Comparison of ENCODE assay signal across 8 cellular contexts in genomic region chr17:45135978-45136791, GRCh38. TPM values are rescaled to one million over a fixed set of nuclear protein-coding genes. Genes with fewer than 3 reads are reported as not detected.
A peak's percentile ranks its signal among the peaks of the same experiment; 100 is the strongest.
DNase-seq lines count a peak whose midpoint lies in the region; ATAC-seq, FAIRE-seq and TF ChIP-seq lines count a peak whose summit lies in the region.

No MANE protein-coding gene starts in this region.

- H3K36me3 ChIP-seq in astrocyte (ENCODE audit: insufficient read depth, low read length) = no peaks in the 10 kb centered on the region
- peaks cover 2 to 5% of the 10 kb centered on the region in 2 experiments; a peak in 4 of 5 replicates for H3K36me3 ChIP-seq in HepG2 (replicated peaks in 1 of 2; ENCODE audit: control insufficient read depth in 1 of 2, insufficient read depth in 2 of 2, low read length in 2 of 2)
- no peaks in the 10 kb centered on the region for H3K36me3 ChIP-seq in thymus (ENCODE audit: control insufficient read depth, insufficient read depth)

- H3K9me3 Mint-ChIP-seq in activated CD4-positive, alpha-beta T cell treated with anti-CD3 and anti-CD28 coated beads for 36 hours (ENCODE audit: low read depth) = no peaks in the 10 kb centered on the region
- no peaks in the 10 kb centered on the region for H3K9me3 Mint-ChIP-seq in astrocyte (ENCODE audit: unreplicated experiment)

- H3K4me1 ChIP-seq in astrocyte (ENCODE audit: insufficient read depth, low read length) (peaks cover 12% of the 10 kb centered on the region), HepG2 (ENCODE audit: insufficient read depth, low read length) (peaks cover 35% of the 10 kb centered on the region), thymus (ENCODE audit: control insufficient read depth, insufficient read depth, low read length) (peaks cover 10% of the 10 kb centered on the region)

- H3K27me3 Mint-ChIP-seq in activated CD4-positive, alpha-beta T cell treated with anti-CD3 and anti-CD28 coated beads for 36 hours = no peaks in the 10 kb centered on the region
- H3K27me3 Mint-ChIP-seq in astrocyte (ENCODE audit: low read depth, unreplicated experiment) = no peaks in the 10 kb centered on the region

- H2AFZ ChIP-seq in astrocyte (ENCODE audit: low read depth, low read length) = peak overlapping the region; percentile 68
- H2AFZ ChIP-seq in HepG2 (ENCODE audit: low read length) = no peak overlapping the region

- TF ChIP-seq RAD21 in HepG2 (CRISPR knock-in tag; IDR thresholded peaks at IDR 0.05) = no peak

- no peaks in the 10 kb centered on the region for H3K27me3 ChIP-seq in astrocyte (ENCODE audit: insufficient read depth, low read length)
- H3K27me3 ChIP-seq in HepG2 (ENCODE audit: control insufficient read depth in 1 of 2, insufficient read depth in 2 of 2, low read length in 2 of 2) = no peaks in the 10 kb centered on the region
- peaks cover 6% of the 10 kb centered on the region for H3K27me3 ChIP-seq in thymus (ENCODE audit: control insufficient read depth, insufficient read depth)

- BruUV-seq in HepG2 (replicated peaks; lab: Mats Ljungman, UMichigan) = TSS peak; percentile 69

- FAIRE-seq in astrocyte (lab: Jason Lieb, UNC) (no peak), HepG2 (lab: Jason Lieb, UNC) (no peak)

- H3K27ac ChIP-seq in astrocyte (ENCODE audit: low read depth, low read length) (peak overlapping the region; percentile 7), HepG2 (ENCODE audit: extremely low read length, insufficient read depth, low read length) (peak overlapping the region; percentile 64), thymus (ENCODE audit: low read depth) (peak overlapping the region; percentile 60)

- H3K4me2 ChIP-seq in astrocyte (ENCODE audit: low read length) = peak overlapping the region; percentile 86
- H3K4me2 ChIP-seq in HepG2 (ENCODE audit: low read depth, low read length) = peak overlapping the region; percentile 100

- in situ Hi-C loops in HepG2 (cut with HindIII; ENCODE audit: extremely low pct_ligation_motif_present, low pct_unique_long_range_greater_than_20kb) = loop anchor here (10.0 kb wide), 1 partner anchor 239 kb away; no protein-coding TSS in a partner anchor

- no peak for TF ChIP-seq POLR2A in HepG2 (IDR thresholded peaks at IDR 0.05; ENCODE audit: insufficient read depth in 1 of 2, low read depth in 2 of 2, low read length in 2 of 2)

- CTCF ChIA-PET in activated CD4-positive, alpha-beta T cell treated with anti-CD3 and anti-CD28 coated beads for 36 hours (lab: Charles Lee) = interaction anchor here (0.5 to 7.0 kb wide), 63 partner anchors 9 to 358 kb away, joined by 3 to 222 read pairs (median 4); partner anchors contain the start of genes DCAKD, FMNL1, HEXIM1 and HEXIM2
- CTCF ChIA-PET in HepG2 (lab: Yijun Ruan, JAX; ENCODE audit: low intra/inter-chr PET ratio, low total read pairs) = interaction anchor here (0.7 to 4.9 kb wide), 23 partner anchors 12 to 217 kb away, joined by 3 to 303 read pairs (median 7); partner anchors contain the start of genes HEXIM1 and HEXIM2

- H3K36me3 Mint-ChIP-seq in activated CD4-positive, alpha-beta T cell treated with anti-CD3 and anti-CD28 coated beads for 36 hours (ENCODE audit: low read depth) = no peaks in the 10 kb centered on the region
- H3K36me3 Mint-ChIP-seq in astrocyte (ENCODE audit: low read depth, unreplicated experiment) = peaks cover 2% of the 10 kb centered on the region

- H3K9ac ChIP-seq in astrocyte (ENCODE audit: low read length) (peak overlapping the region; percentile 63), HepG2 (ENCODE audit: insufficient read depth, low read depth, low read length) (peak overlapping the region; percentile 84)

- peak overlapping the region; percentile 82 for H3K4me3 Mint-ChIP-seq in activated CD4-positive, alpha-beta T cell treated with anti-CD3 and anti-CD28 coated beads for 36 hours
- peak overlapping the region; percentile 81 for H3K4me3 Mint-ChIP-seq in astrocyte (ENCODE audit: unreplicated experiment)

- WGBS in HepG2 (ENCODE audit: low lambda C conversion rate) = 53% methylated on average over 14 of the region's 21 CpGs
- WGBS in thymus = 77% methylated on average over 21 of the region's 21 CpGs

- intact Hi-C loops in activated CD4-positive, alpha-beta T cell treated with anti-CD3 and anti-CD28 coated beads for 36 hours (cut with DNase I, micrococcal nuclease) = loop anchor here (1.0 to 10.0 kb wide), 11 partner anchors 12 to 361 kb away; partner anchors contain the start of genes HEXIM1 (in 2 of the 2), HEXIM2 (in 2 of the 2), EFTUD2 (in 1 of the 2) and KIF18B (in 1 of the 2)
- intact Hi-C loops in HepG2 (cut with micrococcal nuclease; ENCODE audit: unreplicated experiment) = loop anchor here (1.0 to 5.0 kb wide), 4 partner anchors 12 to 181 kb away; partner anchors contain the start of genes HEXIM1 and MAP3K14

- H3K79me2 ChIP-seq in astrocyte (ENCODE audit: insufficient read depth, low read length) = peaks cover 10% of the 10 kb centered on the region
- H3K79me2 ChIP-seq in HepG2 (ENCODE audit: insufficient read depth, low read length) = peaks cover 20% of the 10 kb centered on the region

- peaks cover 5% of the 10 kb centered on the region for H4K20me1 ChIP-seq in astrocyte (ENCODE audit: insufficient read depth, low read length)
- H4K20me1 ChIP-seq in HepG2 (ENCODE audit: insufficient read depth, low read length) = no peaks in the 10 kb centered on the region

- peak; percentile 33 for DNase-seq in activated CD4-positive, alpha-beta T cell treated with anti-CD3 and anti-CD28 coated beads for 36 hours
- DNase-seq in activated CD4-positive, alpha-beta T cell treated with anti-CD3 and anti-CD28 coated beads, Interleukin-2, amount 50 U/mL, for 4 hours = no peak
- DNase-seq in astrocyte (ENCODE audit: low read depth) (no peak), HepG2 (ENCODE audit: low spot score) (no peak), activated gamma-delta T cell treated with Interleukin-2 at 50 U/mL for 16 hours (no peak)

- TF ChIP-seq CTCF in astrocyte (IDR thresholded peaks at IDR 0.05; ENCODE audit: insufficient read depth, low read depth, low read length) = no peak
- TF ChIP-seq CTCF in HepG2 (CRISPR knock-in tag; IDR thresholded peaks at IDR 0.05) = no peak

- peak overlapping the region; percentile 87 for H3K27ac Mint-ChIP-seq in activated CD4-positive, alpha-beta T cell treated with anti-CD3 and anti-CD28 coated beads for 36 hours
- H3K27ac Mint-ChIP-seq in astrocyte (ENCODE audit: unreplicated experiment) = peak overlapping the region; percentile 41

- H3K9me3 ChIP-seq in astrocyte (ENCODE audit: insufficient read depth, low read depth, low read length) (no peaks in the 10 kb centered on the region), HepG2 (ENCODE audit: low read length) (no peaks in the 10 kb centered on the region), thymus (ENCODE audit: control insufficient read depth) (no peaks in the 10 kb centered on the region)

- ATAC-seq in activated CD4-positive, alpha-beta T cell treated with anti-CD3 and anti-CD28 coated beads for 36 hours = no peak
- ATAC-seq in HepG2 (peak; percentile 1), GM18868 (IDR thresholded peaks at IDR 0.05; ENCODE audit: unreplicated experiment) (no peak), GM19328 (IDR thresholded peaks at IDR 0.05; ENCODE audit: unreplicated experiment) (no peak)

- peaks cover 9% of the 10 kb centered on the region for H3K4me1 Mint-ChIP-seq in activated CD4-positive, alpha-beta T cell treated with anti-CD3 and anti-CD28 coated beads for 36 hours
- H3K4me1 Mint-ChIP-seq in astrocyte (ENCODE audit: low read depth, unreplicated experiment) = peaks cover 3% of the 10 kb centered on the region

- no peak for TF ChIP-seq EP300 in HepG2 (IDR thresholded peaks at IDR 0.05; ENCODE audit: low read depth in 2 of 2, low read length in 2 of 2)
- no peak for TF ChIP-seq EP300 in HepG2 (CRISPR knock-in tag; IDR thresholded peaks at IDR 0.05; ENCODE audit: borderline replicate concordance)

- POLR2A ChIA-PET in activated CD4-positive, alpha-beta T cell treated with anti-CD3 and anti-CD28 coated beads for 36 hours (lab: Charles Lee) = interaction anchor here (0.6 to 2.8 kb wide), 7 partner anchors 8 to 176 kb away, joined by 3 to 65 read pairs (median 6); partner anchors contain the start of gene HEXIM1
- POLR2A ChIA-PET in HepG2 (lab: Yijun Ruan, JAX) = interaction anchor here (0.7 to 7.1 kb wide), 24 partner anchors 9 to 95 kb away, joined by 3 to 217 read pairs (median 4); partner anchors contain the start of genes HEXIM1, HEXIM2 and NMT1

- H3K4me3 ChIP-seq in astrocyte (ENCODE audit: insufficient read depth, low read depth, low read length) (peak overlapping the region; percentile 60), HepG2 (replicated peaks in 1 of 3; ENCODE audit: insufficient read depth in 1 of 3, low read depth in 2 of 3, low read length in 3 of 3) (peak overlapping the region; percentile 70 to 83 (median 78)), thymus (ENCODE audit: low read length) (peak overlapping the region; percentile 65)

RNA-seq across cellular contexts. Expression of gene ACBD4, which starts 0.7 kb away (rescaled TPM):
- total RNA-seq in activated CD4-positive, alpha-beta T cell treated with anti-CD3 and anti-CD28 coated beads for 36 hours = 10 to 100 TPM; 12.7 to 13.4 TPM
- total RNA-seq in astrocyte (3.9 and 4.7 TPM in 2 replicates), HepG2 (2016; rRNA removed; fragmentation: Illumina TruSeq; extraction: Trizol) (8.8 and 16.1 TPM in 2 replicates)
- total RNA-seq in HepG2 (2016; cell fraction: cytosol; rRNA removed; fragmentation: Illumina TruSeq; extraction: Trizol; ENCODE audit: low read depth) = 8.0 and 13.0 TPM in 2 replicates
- 9.5 and 14.6 TPM in 2 replicates for total RNA-seq in HepG2 (2016; cell fraction: insoluble cytoplasmic fraction; rRNA removed; fragmentation: Illumina TruSeq; extraction: Trizol)
- 12.4 and 18.3 TPM in 2 replicates for total RNA-seq in HepG2 (2016; cell fraction: membrane; rRNA removed; fragmentation: Illumina TruSeq; extraction: Trizol)
- total RNA-seq in HepG2 (2016; cell fraction: nucleus; rRNA removed; fragmentation: Illumina TruSeq; extraction: Trizol) = 15.2 and 17.1 TPM in 2 replicates
- polyA plus RNA-seq in HepG2 (2011; rRNA removed) (26.9 and 34.1 TPM in 2 replicates), thymus (26.5 TPM)
- 12.2 and 17.4 TPM in 2 replicates for polyA plus RNA-seq in HepG2 (2011; cell fraction: cytosol; rRNA removed)
- polyA plus RNA-seq in HepG2 (2011; cell fraction: nucleus; rRNA removed) = 71.5 and 77.5 TPM in 2 replicates
- 16.9 and 20.5 TPM in 2 replicates for polyA plus RNA-seq in HepG2 (2012)
- 9.2 and 14.3 TPM in 2 replicates for polyA plus RNA-seq in HepG2 (2016; cell fraction: cytosol; fragmentation: Illumina TruSeq; extraction: Trizol; ENCODE audit: low read depth)
- polyA plus RNA-seq in HepG2 (2016; cell fraction: insoluble cytoplasmic fraction; fragmentation: Illumina TruSeq; extraction: Trizol; ENCODE audit: low read depth) = 9.9 and 13.7 TPM in 2 replicates
- polyA plus RNA-seq in HepG2 (2016; cell fraction: membrane; fragmentation: Illumina TruSeq; extraction: Trizol; ENCODE audit: low read depth) = 10.5 and 15.2 TPM in 2 replicates
- 36.2 and 39.6 TPM in 2 replicates for polyA plus RNA-seq in HepG2 (2016; cell fraction: nucleus; fragmentation: Illumina TruSeq; extraction: Trizol; ENCODE audit: insufficient read depth, low read depth)
- polyA minus RNA-seq in HepG2 (2011; rRNA and poly(A)+ RNA removed; ENCODE audit: low replicate concordance) = 6.9 and 21.9 TPM in 2 replicates
- 8.3 and 8.4 TPM in 2 replicates for polyA minus RNA-seq in HepG2 (2011; cell fraction: cytosol; rRNA and poly(A)+ RNA removed)
- 26.9 and 36.2 TPM in 2 replicates for polyA minus RNA-seq in HepG2 (2011; cell fraction: nucleus; rRNA and poly(A)+ RNA removed)

RNA-seq across cellular contexts. Expression of gene PLCD3, which starts 3.9 kb away (rescaled TPM):
- total RNA-seq in activated CD4-positive, alpha-beta T cell treated with anti-CD3 and anti-CD28 coated beads for 36 hours = 1 to 10 TPM; 2.9 to 3.4 TPM
- total RNA-seq in astrocyte (76.5 and 92.0 TPM in 2 replicates), HepG2 (2016; rRNA removed; fragmentation: Illumina TruSeq; extraction: Trizol) (5.5 and 11.3 TPM in 2 replicates)
- 5.6 and 8.7 TPM in 2 replicates for total RNA-seq in HepG2 (2016; cell fraction: cytosol; rRNA removed; fragmentation: Illumina TruSeq; extraction: Trizol; ENCODE audit: low read depth)
- total RNA-seq in HepG2 (2016; cell fraction: insoluble cytoplasmic fraction; rRNA removed; fragmentation: Illumina TruSeq; extraction: Trizol) = 6.2 and 9.4 TPM in 2 replicates
- 23.5 and 28.9 TPM in 2 replicates for total RNA-seq in HepG2 (2016; cell fraction: membrane; rRNA removed; fragmentation: Illumina TruSeq; extraction: Trizol)
- 4.2 and 4.3 TPM in 2 replicates for total RNA-seq in HepG2 (2016; cell fraction: nucleus; rRNA removed; fragmentation: Illumina TruSeq; extraction: Trizol)
- polyA plus RNA-seq in HepG2 (2011; rRNA removed) (39.1 and 46.1 TPM in 2 replicates), thymus (9.1 TPM)
- 28.6 and 40.9 TPM in 2 replicates for polyA plus RNA-seq in HepG2 (2011; cell fraction: cytosol; rRNA removed)
- polyA plus RNA-seq in HepG2 (2011; cell fraction: nucleus; rRNA removed) = 37.4 and 43.6 TPM in 2 replicates
- 8.5 and 22.4 TPM in 2 replicates for polyA plus RNA-seq in HepG2 (2012)
- 17.4 and 19.5 TPM in 2 replicates for polyA plus RNA-seq in HepG2 (2016; cell fraction: cytosol; fragmentation: Illumina TruSeq; extraction: Trizol; ENCODE audit: low read depth)
- 14.0 and 24.9 TPM in 2 replicates for polyA plus RNA-seq in HepG2 (2016; cell fraction: insoluble cytoplasmic fraction; fragmentation: Illumina TruSeq; extraction: Trizol; ENCODE audit: low read depth)
- 30.5 and 46.5 TPM in 2 replicates for polyA plus RNA-seq in HepG2 (2016; cell fraction: membrane; fragmentation: Illumina TruSeq; extraction: Trizol; ENCODE audit: low read depth)
- 24.9 and 28.4 TPM in 2 replicates for polyA plus RNA-seq in HepG2 (2016; cell fraction: nucleus; fragmentation: Illumina TruSeq; extraction: Trizol; ENCODE audit: insufficient read depth, low read depth)
- polyA minus RNA-seq in HepG2 (2011; rRNA and poly(A)+ RNA removed; ENCODE audit: low replicate concordance) = 68.8 and 256 TPM in 2 replicates
- polyA minus RNA-seq in HepG2 (2011; cell fraction: cytosol; rRNA and poly(A)+ RNA removed) = 26.0 and 39.9 TPM in 2 replicates
- polyA minus RNA-seq in HepG2 (2011; cell fraction: nucleus; rRNA and poly(A)+ RNA removed) = 13.4 and 15.7 TPM in 2 replicates

RNA-seq across cellular contexts. Expression of gene HEXIM1, which starts 12.1 kb away (rescaled TPM):
- total RNA-seq in activated CD4-positive, alpha-beta T cell treated with anti-CD3 and anti-CD28 coated beads for 36 hours = 10 to 100 TPM; 27.1 to 27.3 TPM
- total RNA-seq in astrocyte (44.5 and 46.6 TPM in 2 replicates), HepG2 (2016; rRNA removed; fragmentation: Illumina TruSeq; extraction: Trizol) (10.5 and 14.8 TPM in 2 replicates)
- 2.7 and 3.3 TPM in 2 replicates for total RNA-seq in HepG2 (2016; cell fraction: cytosol; rRNA removed; fragmentation: Illumina TruSeq; extraction: Trizol; ENCODE audit: low read depth)
- 11.7 and 13.0 TPM in 2 replicates for total RNA-seq in HepG2 (2016; cell fraction: insoluble cytoplasmic fraction; rRNA removed; fragmentation: Illumina TruSeq; extraction: Trizol)
- total RNA-seq in HepG2 (2016; cell fraction: membrane; rRNA removed; fragmentation: Illumina TruSeq; extraction: Trizol) = 8.9 and 9.5 TPM in 2 replicates
- total RNA-seq in HepG2 (2016; cell fraction: nucleus; rRNA removed; fragmentation: Illumina TruSeq; extraction: Trizol) = 13.8 and 14.0 TPM in 2 replicates
- polyA plus RNA-seq in HepG2 (2011; rRNA removed) (16.3 and 16.6 TPM in 2 replicates), thymus (33.9 TPM)
- 13.7 and 14.0 TPM in 2 replicates for polyA plus RNA-seq in HepG2 (2011; cell fraction: cytosol; rRNA removed)
- polyA plus RNA-seq in HepG2 (2011; cell fraction: nucleus; rRNA removed) = 34.1 and 37.3 TPM in 2 replicates
- 17.5 and 20.8 TPM in 2 replicates for polyA plus RNA-seq in HepG2 (2012)
- 2.7 and 3.3 TPM in 2 replicates for polyA plus RNA-seq in HepG2 (2016; cell fraction: cytosol; fragmentation: Illumina TruSeq; extraction: Trizol; ENCODE audit: low read depth)
- 36.1 and 41.5 TPM in 2 replicates for polyA plus RNA-seq in HepG2 (2016; cell fraction: insoluble cytoplasmic fraction; fragmentation: Illumina TruSeq; extraction: Trizol; ENCODE audit: low read depth)
- polyA plus RNA-seq in HepG2 (2016; cell fraction: membrane; fragmentation: Illumina TruSeq; extraction: Trizol; ENCODE audit: low read depth) = 10.3 and 12.9 TPM in 2 replicates
- polyA plus RNA-seq in HepG2 (2016; cell fraction: nucleus; fragmentation: Illumina TruSeq; extraction: Trizol; ENCODE audit: insufficient read depth, low read depth) = 51.0 and 51.8 TPM in 2 replicates
- 8.8 and 11.0 TPM in 2 replicates for polyA minus RNA-seq in HepG2 (2011; rRNA and poly(A)+ RNA removed; ENCODE audit: low replicate concordance)
- 10.7 and 11.5 TPM in 2 replicates for polyA minus RNA-seq in HepG2 (2011; cell fraction: cytosol; rRNA and poly(A)+ RNA removed)
- 17.1 and 27.5 TPM in 2 replicates for polyA minus RNA-seq in HepG2 (2011; cell fraction: nucleus; rRNA and poly(A)+ RNA removed)

RNA-seq across cellular contexts. Expression of gene HEXIM2, which starts 25.5 kb away (rescaled TPM):
- total RNA-seq in activated CD4-positive, alpha-beta T cell treated with anti-CD3 and anti-CD28 coated beads for 36 hours = 1 to 10 TPM; 3.9 to 4.6 TPM
- total RNA-seq in astrocyte (8.4 and 9.0 TPM in 2 replicates), HepG2 (2016; rRNA removed; fragmentation: Illumina TruSeq; extraction: Trizol) (27.1 and 30.8 TPM in 2 replicates)
- 22.3 and 23.3 TPM in 2 replicates for total RNA-seq in HepG2 (2016; cell fraction: cytosol; rRNA removed; fragmentation: Illumina TruSeq; extraction: Trizol; ENCODE audit: low read depth)
- 26.7 and 27.9 TPM in 2 replicates for total RNA-seq in HepG2 (2016; cell fraction: insoluble cytoplasmic fraction; rRNA removed; fragmentation: Illumina TruSeq; extraction: Trizol)
- total RNA-seq in HepG2 (2016; cell fraction: membrane; rRNA removed; fragmentation: Illumina TruSeq; extraction: Trizol) = 25.8 and 28.7 TPM in 2 replicates
- 13.7 and 16.4 TPM in 2 replicates for total RNA-seq in HepG2 (2016; cell fraction: nucleus; rRNA removed; fragmentation: Illumina TruSeq; extraction: Trizol)
- polyA plus RNA-seq in HepG2 (2011; rRNA removed) (31.8 and 32.4 TPM in 2 replicates), thymus (9.6 TPM)
- 32.2 and 44.9 TPM in 2 replicates for polyA plus RNA-seq in HepG2 (2011; cell fraction: cytosol; rRNA removed)
- polyA plus RNA-seq in HepG2 (2011; cell fraction: nucleus; rRNA removed) = 22.5 and 27.3 TPM in 2 replicates
- polyA plus RNA-seq in HepG2 (2012) = 22.2 and 24.9 TPM in 2 replicates
- polyA plus RNA-seq in HepG2 (2016; cell fraction: cytosol; fragmentation: Illumina TruSeq; extraction: Trizol; ENCODE audit: low read depth) = 14.6 and 18.5 TPM in 2 replicates
- polyA plus RNA-seq in HepG2 (2016; cell fraction: insoluble cytoplasmic fraction; fragmentation: Illumina TruSeq; extraction: Trizol; ENCODE audit: low read depth) = 35.4 and 36.8 TPM in 2 replicates
- polyA plus RNA-seq in HepG2 (2016; cell fraction: membrane; fragmentation: Illumina TruSeq; extraction: Trizol; ENCODE audit: low read depth) = 19.7 and 26.6 TPM in 2 replicates
- 36.3 and 37.9 TPM in 2 replicates for polyA plus RNA-seq in HepG2 (2016; cell fraction: nucleus; fragmentation: Illumina TruSeq; extraction: Trizol; ENCODE audit: insufficient read depth, low read depth)
- polyA minus RNA-seq in HepG2 (2011; rRNA and poly(A)+ RNA removed; ENCODE audit: low replicate concordance) = 9.1 and 26.8 TPM in 2 replicates
- polyA minus RNA-seq in HepG2 (2011; cell fraction: cytosol; rRNA and poly(A)+ RNA removed) = 17.8 and 20.5 TPM in 2 replicates
- 12.4 and 13.2 TPM in 2 replicates for polyA minus RNA-seq in HepG2 (2011; cell fraction: nucleus; rRNA and poly(A)+ RNA removed)

Comparison
In these comparisons a context has a peak if more than half of its experiments do, and no peak if none do; other contexts are left out.
1. H3K27ac ChIP-seq: peak in every context shown above with its lines; median percentile 64 in HepG2; 60 in thymus; 7 in astrocyte.